12 cellular contexts compared by ENCODE assay signal in genomic region chr19:34274284-34274826, GRCh38. TPM values are rescaled to one million over a fixed set of nuclear protein-coding genes. Genes with fewer than 3 reads are reported as not detected.
DNase-seq lines count a peak whose midpoint lies in the region; ATAC-seq and TF ChIP-seq lines count a peak whose summit lies in the region.
"Had no signal": no experiment of that assay in that cellular context is flagged by ENCODE, and none has a peak within 500 bp of the region (broad histone marks: within the 10 kb centered on the region; RNA-seq: fewer than 3 reads in every experiment).

No MANE protein-coding gene starts in this region.

- H3K27ac Mint-ChIP-seq in CD4-positive, CD25-positive, alpha-beta regulatory T cell = peak overlapping the region; percentile 3 to 77 (median 15)
- H3K27ac Mint-ChIP-seq in endothelial cell (ENCODE audit: unreplicated experiment) (peak overlapping the region; percentile 40), nephron progenitor cell (peak overlapping the region; percentile 74)
- H3K27ac Mint-ChIP-seq: T-helper 2 cell treated with Interferon-gamma antibody and Interleukin-4, amounts not matched to agents 5 μg/mL and 100 μg/mL, for 36 hours had no signal

- peaks cover 40 to 89% (median 65%) of the 10 kb centered on the region in 4 donors for H3K4me1 Mint-ChIP-seq in CD4-positive, CD25-positive, alpha-beta regulatory T cell
- H3K4me1 Mint-ChIP-seq in endothelial cell (ENCODE audit: unreplicated experiment) (peaks cover 54% of the 10 kb centered on the region), nephron progenitor cell (peaks cover 41% of the 10 kb centered on the region)

- peaks cover 35% of the 10 kb centered on the region for H3K4me1 ChIP-seq in CD4-positive, CD25-positive, alpha-beta regulatory T cell (ENCODE audit: control insufficient read depth, insufficient read depth, low read length, poor library complexity, severe bottlenecking)

- ATAC-seq in CD4-positive, CD25-positive, alpha-beta regulatory T cell (ENCODE audit: low read depth in 2 of 2) = no peak
- no peak for ATAC-seq in GM19395 (IDR thresholded peaks at IDR 0.05; ENCODE audit: unreplicated experiment)

- peaks cover 5% of the 10 kb centered on the region for H3K36me3 ChIP-seq in CD4-positive, CD25-positive, alpha-beta regulatory T cell (ENCODE audit: control insufficient read depth, insufficient read depth, low read length)

- no peak for TF ChIP-seq CTCF in endothelial cell (IDR thresholded peaks at IDR 0.05; ENCODE audit: unreplicated experiment)
- TF ChIP-seq CTCF in nephron progenitor cell (IDR thresholded peaks at IDR 0.05) = no peak

- H3K4me3 Mint-ChIP-seq in CD4-positive, CD25-positive, alpha-beta regulatory T cell = peak overlapping the region in 1 of 4 donors; percentile 30
- H3K4me3 Mint-ChIP-seq in endothelial cell (ENCODE audit: unreplicated experiment) (peak overlapping the region; percentile 5), nephron progenitor cell (no peak overlapping the region)
- H3K4me3 Mint-ChIP-seq: T-helper 2 cell treated with Interferon-gamma antibody and Interleukin-4, amounts not matched to agents 5 μg/mL and 100 μg/mL, for 36 hours had no signal

- H3K9me3 ChIP-seq in CD4-positive, CD25-positive, alpha-beta regulatory T cell (ENCODE audit: control insufficient read depth in 2 of 2, low read length in 2 of 2) = no peaks in the 10 kb centered on the region

- H3K36me3 Mint-ChIP-seq in CD4-positive, CD25-positive, alpha-beta regulatory T cell = peaks cover 25% of the 10 kb centered on the region
- H3K36me3 Mint-ChIP-seq in endothelial cell (ENCODE audit: low read depth, unreplicated experiment) (peaks cover 4% of the 10 kb centered on the region), nephron progenitor cell (ENCODE audit: low read depth) (peaks cover 53% of the 10 kb centered on the region)

- H3K27me3 ChIP-seq in CD4-positive, CD25-positive, alpha-beta regulatory T cell (ENCODE audit: control insufficient read depth, insufficient read depth, low read length) = no peaks in the 10 kb centered on the region

- no peak overlapping the region for H3K4me3 ChIP-seq in CD4-positive, CD25-positive, alpha-beta regulatory T cell (ENCODE audit: low read depth, low read length)

- DNase-seq in CD4-positive, CD25-positive, alpha-beta regulatory T cell = no peak
- DNase-seq in NCI-H226 (peak; percentile 51), endothelial cell (ENCODE audit: low spot score) (no peak), nephron progenitor cell (no peak), Kasumi-1 (lab: John Stamatoyannopoulos, UW) (no peak), COLO829 (ENCODE audit: low spot score) (no peak), NCI-H2107 treated with DMSO at 0.1 percent for 48 hours (lab: John Stamatoyannopoulos, UW; ENCODE audit: unreplicated experiment) (no peak)
- DNase-seq: hippocampal formation, MM.1S, NCI-H524 treated with DMSO at 0.1 percent for 48 hours had no signal

- H3K9me3 Mint-ChIP-seq in CD4-positive, CD25-positive, alpha-beta regulatory T cell = peaks cover 0 to 3% (median 0%) of the 10 kb centered on the region in 7 donors
- no peaks in the 10 kb centered on the region for H3K9me3 Mint-ChIP-seq in endothelial cell (ENCODE audit: unreplicated experiment)
- H3K9me3 Mint-ChIP-seq in nephron progenitor cell = no peaks in the 10 kb centered on the region

- H3K27me3 Mint-ChIP-seq in CD4-positive, CD25-positive, alpha-beta regulatory T cell = no peaks in the 10 kb centered on the region
- H3K27me3 Mint-ChIP-seq in endothelial cell (ENCODE audit: unreplicated experiment) (peaks cover 7% of the 10 kb centered on the region), nephron progenitor cell (ENCODE audit: low read depth, poor library complexity) (peaks cover 4% of the 10 kb centered on the region)

- no peak overlapping the region for H3K27ac ChIP-seq in CD4-positive, CD25-positive, alpha-beta regulatory T cell (ENCODE audit: insufficient read depth, low read length, poor library complexity, severe bottlenecking)

RNA-seq across cellular contexts. Expression of gene GARRE1, which starts 20.0 kb away (rescaled TPM):
- total RNA-seq in CD4-positive, CD25-positive, alpha-beta regulatory T cell = 47.4 TPM
- 1 to 10 TPM; 3.2 to 6.6 (median 4.5) TPM for polyA plus RNA-seq in CD4-positive, CD25-positive, alpha-beta regulatory T cell
- 49.0 TPM for total RNA-seq in endothelial cell (ENCODE audit: unreplicated experiment)

Comparison
In these comparisons a context has a peak if more than half of its experiments do, and no peak if none do; other contexts are left out.
1. H3K27ac Mint-ChIP-seq: peak in every context shown above with its lines; median percentile 74 in nephron progenitor cell; 40 in endothelial cell; 15 in CD4-positive, CD25-positive, alpha-beta regulatory T cell.